35 cellular contexts compared by ENCODE assay signal in genomic region chr15:55507567-55507966, GRCh38. TPM values are rescaled to one million over a fixed set of nuclear protein-coding genes. Genes with fewer than 3 reads are reported as not detected.
"Had no signal": no experiment of that assay in that cellular context is flagged by ENCODE, and none has a peak within 500 bp of the region (broad histone marks: within the 10 kb centered on the region; RNA-seq: fewer than 3 reads in every experiment).

No MANE protein-coding gene starts in this region.

- FAIRE-seq: astrocyte, bronchial epithelial cell had no signal

- H3K27ac ChIP-seq: adrenal gland, ascending aorta, body of pancreas, brain microvascular endothelial cell, breast epithelium, cardiac muscle cell had no signal

- H3K4me3 ChIP-seq: adrenal gland, ascending aorta, body of pancreas, breast epithelium, cardiac muscle cell had no signal

- DNase-seq: activated effector memory CD4-positive, alpha-beta T cell treated with anti-CD3 and anti-CD28 coated beads, Interleukin-2, amount 50 U/mL, for 16 hours; activated effector memory CD4-positive, alpha-beta T cell treated with Interleukin-2 at 50 U/mL for 16 hours; activated gamma-delta T cell; activated gamma-delta T cell treated with Interleukin-2 at 50 U/mL for 16 hours; activated naive CD4-positive, alpha-beta T cell; activated naive CD4-positive, alpha-beta T cell treated with anti-CD3 and anti-CD28 coated beads for 36 hours; activated naive CD4-positive, alpha-beta T cell treated with anti-CD3 and anti-CD28 coated beads, Interleukin-2, amount 10 ng/mL, durations not matched to agents 7 days and 5 days; activated naive CD4-positive, alpha-beta T cell treated with anti-CD3 and anti-CD28 coated beads, Interleukin-2, amount 50 U/mL, for 16 hours; activated naive CD4-positive, alpha-beta T cell treated with Interleukin-2 at 50 U/mL for 16 hours; activated naive CD8-positive, alpha-beta T cell treated with anti-CD3 and anti-CD28 coated beads for 36 hours; activated naive CD8-positive, alpha-beta T cell treated with anti-CD3 and anti-CD28 coated beads, Interleukin-2, amount 10 ng/mL, durations not matched to agents 7 days and 5 days; activated naive CD8-positive, alpha-beta T cell treated with anti-CD3 and anti-CD28 coated beads, Interleukin-2, amount 50 U/mL, for 24 hours; activated T-cell treated with anti-CD3 and anti-CD28 coated beads, Interleukin-2, amount 50 U/mL, for 1 hour; activated T-cell treated with anti-CD3 and anti-CD28 coated beads, Interleukin-2, amount 50 U/mL, for 24 hours; activated T-cell treated with anti-CD3 and anti-CD28 coated beads, Interleukin-2, amount 50 U/mL, for 4 hours; activated T-cell treated with anti-CD3 and anti-CD28 coated beads, Interleukin-2, amount 50 U/mL, for 48 hours; activated T-cell treated with anti-CD3 and anti-CD28 coated beads, Interleukin-2, amount 50 U/mL, for 72 hours; adrenal gland; amniotic stem cell; amygdala; anterior cingulate cortex; aorta; body of pancreas; brain microvascular endothelial cell; caudate nucleus; central memory CD4-positive, alpha-beta T cell; cerebellar nuclear complex had no signal

- H3K9me3 ChIP-seq: adrenal gland, ascending aorta, body of pancreas had no signal

- H3K36me3 ChIP-seq: adrenal gland, ascending aorta, brain microvascular endothelial cell, breast epithelium, cardiac muscle cell had no signal

- H3K4me1 ChIP-seq: adrenal gland, ascending aorta, body of pancreas, breast epithelium had no signal

- ATAC-seq: activated naive CD4-positive, alpha-beta T cell treated with anti-CD3 and anti-CD28 coated beads, Interleukin-2, amount 50 U/mL, for 72 hours; activated naive CD8-positive, alpha-beta T cell treated with anti-CD3 and anti-CD28 coated beads, Interleukin-2, amount 50 U/mL, for 24 hours; activated T-cell treated with anti-CD3 and anti-CD28 coated beads, Interleukin-2, amount 50 U/mL, for 4 hours; activated T-cell treated with anti-CD3 and anti-CD28 coated beads, Interleukin-2, amount 50 U/mL, for 72 hours; activated T-helper 17 cell treated with anti-CD3 and anti-CD28 coated beads, Interleukin-2, amount 50 U/mL, for 72 hours; body of pancreas had no signal

- H3K27me3 ChIP-seq: adrenal gland, ascending aorta, body of pancreas, brain microvascular endothelial cell, breast epithelium, cardiac muscle cell had no signal

RNA-seq across cellular contexts. Expression of gene DNAAF4, which starts 0.5 kb away (rescaled TPM):
- total RNA-seq: activated naive CD8-positive, alpha-beta T cell treated with anti-CD3 and anti-CD28 coated beads, Interleukin-2, amount 10 ng/mL, durations not matched to agents 7 days and 5 days; activated T-helper 1 cell treated with anti-CD3 and anti-CD28 coated beads, Interleukin-12 subunit alpha, Interleukin-12 subunit beta, Interleukin-2, Interleukin-4 antibody, amounts not matched to agents 30 ng/mL and 10 ng/mL and 1 ng/mL, durations not matched to agents 14 hours and 24 hours and 36 hours; activated T-helper 17 cell treated with anti-CD3 and anti-CD28 coated beads, Interleukin-2, amount 50 U/mL, for 72 hours; ascending aorta had no signal
